18 cellular contexts compared by ENCODE assay signal in the genomic region with DNA sequence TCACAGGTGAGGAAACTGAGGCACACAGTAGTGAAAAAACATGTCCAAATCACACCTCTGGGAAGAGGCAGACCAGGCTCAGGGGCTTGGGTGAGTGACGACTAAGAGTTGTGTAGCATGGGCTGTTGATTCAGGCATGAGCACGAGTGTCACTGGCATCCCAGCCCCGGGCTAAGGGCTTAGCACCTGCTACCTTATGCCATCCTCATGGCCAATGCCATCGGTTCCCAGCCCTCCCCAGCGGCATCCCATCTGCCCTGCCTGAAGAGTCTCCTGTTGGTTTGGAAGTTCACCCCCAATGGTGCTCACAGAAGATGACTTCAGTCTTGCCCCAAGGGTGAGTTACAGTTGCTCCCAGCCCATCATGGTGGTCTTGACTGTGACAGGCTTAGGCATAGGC. TPM values are rescaled to one million over a fixed set of nuclear protein-coding genes. Genes with fewer than 3 reads are reported as not detected.
A peak's percentile ranks its signal among the peaks of the same experiment; 100 is the strongest.
DNase-seq lines count a peak whose midpoint lies in the region; ATAC-seq, FAIRE-seq and TF ChIP-seq lines count a peak whose summit lies in the region.
"Had no signal": no experiment of that assay in that cellular context is flagged by ENCODE, and none has a peak within 500 bp of the region (broad histone marks: within the 10 kb centered on the region; RNA-seq: fewer than 3 reads in every experiment).

No MANE protein-coding gene starts in this region.

- H3K27me3 ChIP-seq in left ventricle myocardium inferior (ENCODE audit: low read depth) (no peaks in the 10 kb centered on the region), psoas muscle (ENCODE audit: insufficient read depth in 3 of 3, low read length in 2 of 3) (no peaks in the 10 kb centered on the region), Peyer's patch (no peaks in the 10 kb centered on the region)
- H3K27me3 ChIP-seq: BE2C had no signal

- no peak for ATAC-seq in psoas muscle
- no peak for ATAC-seq in GM21423 (IDR thresholded peaks at IDR 0.05; ENCODE audit: unreplicated experiment)
- ATAC-seq: GM12878 had no signal

- H3K4me1 Mint-ChIP-seq in activated CD4-positive, alpha-beta memory T cell treated with anti-CD3 and anti-CD28 coated beads for 36 hours (ENCODE audit: low read depth): no peaks in the 10 kb centered on the region
- H3K4me1 Mint-ChIP-seq: CD4-positive, alpha-beta memory T cell had no signal

- no peaks in the 10 kb centered on the region for H3K27me3 Mint-ChIP-seq in activated CD4-positive, alpha-beta memory T cell treated with anti-CD3 and anti-CD28 coated beads for 36 hours

- no peaks in the 10 kb centered on the region for H3K36me3 Mint-ChIP-seq in activated CD4-positive, alpha-beta memory T cell treated with anti-CD3 and anti-CD28 coated beads for 36 hours
- H3K36me3 Mint-ChIP-seq: CD4-positive, alpha-beta memory T cell had no signal

- no peak overlapping the region for H3K4me3 Mint-ChIP-seq in activated CD4-positive, alpha-beta memory T cell treated with anti-CD3 and anti-CD28 coated beads for 36 hours
- H3K4me3 Mint-ChIP-seq: CD4-positive, alpha-beta memory T cell had no signal

- no peak overlapping the region for H3K27ac Mint-ChIP-seq in activated CD4-positive, alpha-beta memory T cell treated with anti-CD3 and anti-CD28 coated beads for 36 hours
- H3K27ac Mint-ChIP-seq: CD4-positive, alpha-beta memory T cell had no signal

- H3K9ac ChIP-seq in kidney (ENCODE audit: low read length in 2 of 2): no peak overlapping the region
- H3K9ac ChIP-seq: GM23248 had no signal

- no peaks in the 10 kb centered on the region for H3K9me3 Mint-ChIP-seq in activated CD4-positive, alpha-beta memory T cell treated with anti-CD3 and anti-CD28 coated beads for 36 hours
- H3K9me3 Mint-ChIP-seq: CD4-positive, alpha-beta memory T cell had no signal

- no peak for FAIRE-seq in kidney (lab: Jason Lieb, UNC)
- FAIRE-seq: A204.1, GM12878, GM18507, H54 had no signal

- peaks cover 91% of the 10 kb centered on the region for H3K4me1 ChIP-seq in left ventricle myocardium inferior
- no peaks in the 10 kb centered on the region for H3K4me1 ChIP-seq in kidney (ENCODE audit: control insufficient read depth in 1 of 2, insufficient read depth in 1 of 2, low read depth in 1 of 2, low read length in 2 of 2)
- peaks cover 77% of the 10 kb centered on the region for H3K4me1 ChIP-seq in psoas muscle
- H3K4me1 ChIP-seq in Peyer's patch: no peaks in the 10 kb centered on the region

- TF ChIP-seq CTCF in left ventricle myocardium inferior (IDR thresholded peaks at IDR 0.05; ENCODE audit: borderline replicate concordance) (no peak), kidney (IDR thresholded peaks at IDR 0.05; ENCODE audit: borderline replicate concordance, extremely low read depth, insufficient read depth) (no peak), psoas muscle (IDR thresholded peaks at IDR 0.05) (no peak), Peyer's patch (IDR thresholded peaks at IDR 0.05) (no peak)

- H3K27ac ChIP-seq in left ventricle myocardium inferior (replicated peaks) (peak overlapping the region; percentile 90), kidney (ENCODE audit: low read depth in 2 of 2, low read length in 2 of 2) (no peak overlapping the region), psoas muscle (peak overlapping the region; percentile 80), Peyer's patch (no peak overlapping the region)
- H3K27ac ChIP-seq: C4-2B, GM23248 had no signal

- WGBS in psoas muscle, 3 donors: 41 to 54% (median 41%) methylated on average over 5 of the region's 5 CpGs

- no peak for DNase-seq in left ventricle myocardium inferior
- DNase-seq in cardiac septum (ENCODE audit: low spot score): no peak
- peak; percentile 22 for DNase-seq in kidney
- DNase-seq in psoas muscle: no peak
- no peak for DNase-seq in Peyer's patch
- DNase-seq in activated CD4-positive, alpha-beta memory T cell treated with anti-CD3 and anti-CD28 coated beads for 36 hours: no peak
- DNase-seq: BE2C; CD4-positive, alpha-beta memory T cell; DMS79; GM23248 had no signal

- H3K9me3 ChIP-seq in left ventricle myocardium inferior (replicated peaks) (no peaks in the 10 kb centered on the region), kidney (ENCODE audit: control insufficient read depth in 1 of 2, low read length in 2 of 2) (no peaks in the 10 kb centered on the region), psoas muscle (no peaks in the 10 kb centered on the region), Peyer's patch (no peaks in the 10 kb centered on the region)
- H3K9me3 ChIP-seq: BE2C had no signal

- CTCF ChIA-PET in activated CD4-positive, alpha-beta memory T cell treated with anti-CD3 and anti-CD28 coated beads for 36 hours (lab: Charles Lee): no interaction called here

- no peak overlapping the region for H3K4me3 ChIP-seq in left ventricle myocardium inferior
- H3K4me3 ChIP-seq in kidney (ENCODE audit: low read length in 2 of 2): no peak overlapping the region
- H3K4me3 ChIP-seq in psoas muscle: no peak overlapping the region
- no peak overlapping the region for H3K4me3 ChIP-seq in Peyer's patch
- H3K4me3 ChIP-seq: GM12878, GM23248 had no signal

- intact Hi-C loops in left ventricle myocardium inferior (cut with micrococcal nuclease): no loop called here
- intact Hi-C loops in cardiac septum (cut with DNase I): no loop called here
- intact Hi-C loops in kidney (cut with DNase I): no loop called here
- intact Hi-C loops in psoas muscle (cut with DNase I): no loop called here
- intact Hi-C loops in activated CD4-positive, alpha-beta memory T cell treated with anti-CD3 and anti-CD28 coated beads for 36 hours (cut with micrococcal nuclease): no loop called here

- POLR2A ChIA-PET in activated CD4-positive, alpha-beta memory T cell treated with anti-CD3 and anti-CD28 coated beads for 36 hours (lab: Charles Lee): no interaction called here

- H3K36me3 ChIP-seq in left ventricle myocardium inferior: no peaks in the 10 kb centered on the region
- H3K36me3 ChIP-seq in kidney (ENCODE audit: control insufficient read depth in 1 of 2, insufficient read depth in 2 of 2, low read length in 2 of 2): no peaks in the 10 kb centered on the region
- H3K36me3 ChIP-seq in psoas muscle (ENCODE audit: insufficient read depth in 1 of 2, low read depth in 1 of 2): no peaks in the 10 kb centered on the region
- H3K36me3 ChIP-seq in Peyer's patch: no peaks in the 10 kb centered on the region
- H3K36me3 ChIP-seq: BE2C had no signal

- TF ChIP-seq POLR2A in Peyer's patch (IDR thresholded peaks at IDR 0.05): no peak

RNA-seq across cellular contexts. Expression of a gene that starts 22.4 kb away (rescaled TPM):
- total RNA-seq in left ventricle myocardium inferior: 16,708 TPM
- 7,641 TPM for total RNA-seq in cardiac septum
- total RNA-seq in kidney: not detected
- 0.84 TPM for polyA plus RNA-seq in kidney (ENCODE audit: insufficient read depth, low read depth, low replicate concordance)
- total RNA-seq in psoas muscle: 1,000 to 10,000 TPM; 6,836 to 9,981 (median 8,612) TPM
- polyA plus RNA-seq in psoas muscle: over 10,000 TPM in 2 of 3 donors, 1,000 to 10,000 TPM in 1; 9,385 to 12,606 (median 10,019) TPM
- 10 to 100 TPM in 2 of 4 donors, 1 to 10 TPM in 2; 5.6 to 11.7 (median 9.8) TPM for total RNA-seq in Peyer's patch
- total RNA-seq in activated CD4-positive, alpha-beta memory T cell treated with anti-CD3 and anti-CD28 coated beads for 36 hours: not detected
- total RNA-seq: CD4-positive, alpha-beta memory T cell; G401; GM23248 had no signal
- polyA plus RNA-seq: CD4-positive, alpha-beta memory T cell; GM23248 had no signal

RNA-seq across cellular contexts. Expression of a gene that starts 53.6 kb away (rescaled TPM):
- total RNA-seq in left ventricle myocardium inferior: 4.8 TPM
- total RNA-seq in cardiac septum: 5.7 TPM
- 30.2 TPM for total RNA-seq in kidney
- polyA plus RNA-seq in kidney (ENCODE audit: insufficient read depth, low read depth, low replicate concordance): 5.5 TPM
- 1 to 10 TPM; 1.8 to 9.5 (median 6.1) TPM for total RNA-seq in psoas muscle
- polyA plus RNA-seq in psoas muscle: 1 to 10 TPM in 2 of 3 donors, under 1 TPM in 1; 0.87 to 2.4 (median 1.0) TPM
- 10 to 100 TPM; 28.9 to 70.2 (median 46.8) TPM for total RNA-seq in Peyer's patch
- total RNA-seq in activated CD4-positive, alpha-beta memory T cell treated with anti-CD3 and anti-CD28 coated beads for 36 hours: 10 to 100 TPM; 26.7 to 27.7 TPM

RNA-seq across cellular contexts. Expression of a gene that starts 54.1 kb away (rescaled TPM):
- total RNA-seq in left ventricle myocardium inferior (5.0 TPM), cardiac septum (3.5 TPM), kidney (3.4 TPM), psoas muscle (1 to 10 TPM; 3.5 to 6.1 (median 3.7) TPM), Peyer's patch (1 to 10 TPM; 2.7 to 5.8 (median 4.8) TPM)
- polyA plus RNA-seq in kidney (ENCODE audit: insufficient read depth, low read depth, low replicate concordance) (1.1 TPM), psoas muscle (1 to 10 TPM; 2.0 to 2.1 (median 2.1) TPM)
- under 1 TPM in 1 of 2 experiments, not detected in 1; 0.10 TPM for total RNA-seq in activated CD4-positive, alpha-beta memory T cell treated with anti-CD3 and anti-CD28 coated beads for 36 hours
- total RNA-seq: CD4-positive, alpha-beta memory T cell; G401; GM12878; HT-29 had no signal

Comparison
In these comparisons a context has a peak if more than half of its experiments do, and no peak if none do; other contexts are left out.
1. H3K27ac ChIP-seq: peak in left ventricle myocardium inferior (single experiment) and psoas muscle (single experiment); none in kidney (0 of 2) and Peyer's patch (0 of 4).
2. RNA of a gene that starts 22.4 kb away (total RNA-seq): 16,708 TPM in left ventricle myocardium inferior (single experiment), 6,836 to 9,981 TPM in psoas muscle and 7,641 TPM in cardiac septum (single experiment); 5.6 to 11.7 TPM in Peyer's patch, not detected in kidney (single experiment) and not detected in activated CD4-positive, alpha-beta memory T cell treated with anti-CD3 and anti-CD28 coated beads for 36 hours; every median in the first group is over 100 times any median in the second.